29 cellular contexts compared by ENCODE assay signal in the genomic region with DNA sequence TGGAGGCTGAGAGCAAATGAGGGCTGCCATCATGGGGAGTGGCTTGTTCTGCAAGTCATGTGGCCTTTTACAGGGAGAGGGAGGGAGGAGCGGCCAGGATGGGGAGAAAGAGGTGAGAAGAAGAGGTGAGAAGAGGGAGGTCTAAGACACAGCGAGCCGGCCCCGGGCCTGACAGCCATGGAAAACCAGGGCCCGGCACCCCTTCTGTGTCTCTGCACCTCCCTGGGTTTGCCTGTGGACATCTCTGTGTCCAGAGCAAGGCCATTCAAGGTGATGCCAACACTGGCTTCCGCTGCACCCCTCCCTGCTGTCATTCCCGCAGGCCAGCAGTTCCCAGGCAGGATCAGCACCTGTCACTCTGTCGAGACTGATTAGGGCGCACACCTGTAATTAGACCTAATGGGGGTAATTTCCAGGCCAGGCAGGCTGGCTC.
DNase-seq lines count a peak whose midpoint lies in the region; ATAC-seq, FAIRE-seq and TF ChIP-seq lines count a peak whose summit lies in the region.
"Had no signal": no experiment of that assay in that cellular context is flagged by ENCODE, and none has a peak within 500 bp of the region (broad histone marks: within the 10 kb centered on the region; RNA-seq: fewer than 3 reads in every experiment).

No MANE protein-coding gene starts in this region.

- no peak overlapping the region for H3K4me3 Mint-ChIP-seq in glutamatergic neuron (ENCODE audit: unreplicated experiment)
- H3K4me3 Mint-ChIP-seq: activated B cell treated with CpG ODN at 0.5 μM for 24 hours; activated CD8-positive, alpha-beta T cell treated with anti-CD3 and anti-CD28 coated beads for 36 hours; effector memory CD8-positive, alpha-beta T cell; nephron had no signal

- H3K27me3 ChIP-seq in spleen (replicated peaks in 1 of 7): peaks cover 0 to 15% (median 0%) of the 10 kb centered on the region in 7 donors
- H3K27me3 ChIP-seq: SJSA1, uterus had no signal

- H3K9me3 Mint-ChIP-seq in glutamatergic neuron (ENCODE audit: unreplicated experiment): peaks cover 5% of the 10 kb centered on the region
- H3K9me3 Mint-ChIP-seq: activated B cell treated with CpG ODN at 0.5 μM for 24 hours; activated CD8-positive, alpha-beta T cell treated with anti-CD3 and anti-CD28 coated beads for 36 hours; effector memory CD8-positive, alpha-beta T cell; nephron had no signal

- H3K4me1 ChIP-seq in spleen: peaks cover 0 to 12% (median 0%) of the 10 kb centered on the region in 6 donors
- H3K4me1 ChIP-seq: SJSA1, uterus had no signal

- no peak for ATAC-seq in GM18861 (IDR thresholded peaks at IDR 0.05; ENCODE audit: unreplicated experiment)
- ATAC-seq: activated CD8-positive, alpha-beta T cell treated with anti-CD3 and anti-CD28 coated beads for 36 hours; effector memory CD8-positive, alpha-beta T cell; GM12878; left colon had no signal

- H3K4me3 ChIP-seq in spleen: no peak overlapping the region
- H3K4me3 ChIP-seq: GM12878, PC-9, SJSA1, smooth muscle cell, uterus had no signal

- no peak for FAIRE-seq in frontal cortex (lab: Jason Lieb, UNC)
- FAIRE-seq: GM12878 had no signal

- TF ChIP-seq CTCF in glutamatergic neuron (IDR thresholded peaks at IDR 0.05; ENCODE audit: partially characterized antibody, unreplicated experiment): no peak
- no peak for TF ChIP-seq CTCF in spleen (IDR thresholded peaks at IDR 0.05 in 8 of 11, conservative IDR thresholded peaks at IDR 0.05 in 3 of 11)

- H3K4me1 Mint-ChIP-seq in glutamatergic neuron (ENCODE audit: low read depth, unreplicated experiment): peaks cover 3% of the 10 kb centered on the region
- H3K4me1 Mint-ChIP-seq: activated B cell treated with CpG ODN at 0.5 μM for 24 hours, nephron had no signal

- H3K36me3 ChIP-seq in spleen: no peaks in the 10 kb centered on the region
- H3K36me3 ChIP-seq: uterus had no signal

- no peaks in the 10 kb centered on the region for H3K36me3 Mint-ChIP-seq in glutamatergic neuron (ENCODE audit: unreplicated experiment)

- intact Hi-C loops in spleen (cut with DNase I; ENCODE audit: low total_unique reads): no loop called here

- H3K27ac ChIP-seq in spleen: no peak overlapping the region
- H3K27ac ChIP-seq: C4-2B, PC-9, SJSA1, uterus had no signal

- H3K27me3 Mint-ChIP-seq in glutamatergic neuron (ENCODE audit: unreplicated experiment): no peaks in the 10 kb centered on the region
- H3K27me3 Mint-ChIP-seq: activated CD8-positive, alpha-beta T cell treated with anti-CD3 and anti-CD28 coated beads for 36 hours had no signal

- no peaks in the 10 kb centered on the region for H3K9me3 ChIP-seq in spleen
- H3K9me3 ChIP-seq: SJSA1, uterus had no signal

- H3K27ac Mint-ChIP-seq in glutamatergic neuron (ENCODE audit: unreplicated experiment): peak overlapping the region; percentile 59
- H3K27ac Mint-ChIP-seq: activated B cell treated with CpG ODN at 0.5 μM for 24 hours; activated CD8-positive, alpha-beta T cell treated with anti-CD3 and anti-CD28 coated beads for 36 hours; effector memory CD8-positive, alpha-beta T cell; nephron had no signal

- DNase-seq in ELF-1 (ENCODE audit: low read depth, low spot score): peak; percentile 65
- DNase-seq in NCI-H146 treated with DMSO at 0.1 percent for 48 hours (lab: John Stamatoyannopoulos, UW; ENCODE audit: unreplicated experiment): peak; percentile 86
- DNase-seq in NCI-H69 (lab: John Stamatoyannopoulos, UW): peak; percentile 97
- no peak for DNase-seq in glutamatergic neuron
- DNase-seq in frontal cortex (ENCODE audit: low spot score in 2 of 2): no peak
- no peak for DNase-seq in NCI-H2029 treated with DMSO at 0.1 percent for 48 hours (lab: John Stamatoyannopoulos, UW)
- DNase-seq in spleen: no peak
- DNase-seq: ACHN; activated B cell treated with CpG ODN at 0.5 μM for 24 hours; activated CD8-positive, alpha-beta T cell treated with anti-CD3 and anti-CD28 coated beads for 36 hours; activated naive CD4-positive, alpha-beta T cell treated with Interleukin-2 at 50 U/mL for 16 hours; activated T-cell treated with anti-CD3 and anti-CD28 coated beads, Interleukin-2, amount 50 U/mL, for 1 hour; anterior cingulate cortex; cerebellar nuclear complex; DMS153; effector memory CD8-positive, alpha-beta T cell; HCEC 1CT; IMR-90; left colon; NCI-H226; PC-9; stimulated activated CD4-positive, alpha-beta T cell treated with anti-CD3 and anti-CD28 coated beads, Interleukin-4, amount 100 ng/mL, for 4 hours; uterus had no signal

- TF ChIP-seq POLR2A in spleen (IDR thresholded peaks at IDR 0.05): no peak

- WGBS in spleen, 5 donors: 78 to 92% (median 88%) methylated on average over 9 of the region's 9 CpGs

Comparison
In these comparisons a context has a peak if more than half of its experiments do, and no peak if none do; other contexts are left out.
1. DNase-seq: peak in ELF-1 (single experiment), NCI-H146 treated with DMSO at 0.1 percent for 48 hours (single experiment) and NCI-H69 (single experiment); none in glutamatergic neuron (single experiment), frontal cortex (0 of 2), NCI-H2029 treated with DMSO at 0.1 percent for 48 hours (single experiment) and spleen (single experiment).